Comparison of ENCODE assay signal across 34 cellular contexts in the genomic region with DNA sequence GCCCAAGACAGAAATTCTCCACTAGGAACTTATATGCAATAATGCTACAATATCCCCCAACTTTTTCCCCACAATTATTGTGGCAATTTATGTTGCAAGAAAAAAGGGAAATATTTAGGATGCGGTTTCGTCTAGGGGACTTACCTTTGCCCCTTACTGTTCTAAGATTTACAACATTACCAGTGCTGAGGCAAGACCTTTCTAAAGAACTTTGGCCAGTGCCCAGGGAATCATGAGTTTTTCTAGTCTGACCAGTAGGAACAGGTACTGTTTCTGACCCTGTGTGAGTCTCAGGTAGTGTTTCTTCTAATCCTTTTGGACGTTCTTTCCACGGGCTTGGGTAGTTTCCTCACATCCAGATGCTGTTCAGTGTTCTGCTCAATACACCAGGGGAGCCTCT.
"Had no signal": no experiment of that assay in that cellular context is flagged by ENCODE, and none has a peak within 500 bp of the region (broad histone marks: within the 10 kb centered on the region; RNA-seq: fewer than 3 reads in every experiment).

No MANE protein-coding gene starts in this region.

- H3K27ac ChIP-seq: brain microvascular endothelial cell, coronary artery, epithelial cell of prostate, WERI-Rb-1 had no signal

- H3K36me3 Mint-ChIP-seq: activated naive CD8-positive, alpha-beta T cell had no signal

- DNase-seq: activated B cell treated with CpG ODN at 0.5 μM for 24 hours; activated CD4-positive, alpha-beta T cell treated with anti-CD3 and anti-CD28 coated beads for 48 hours; activated CD4-positive, alpha-beta T cell treated with anti-CD3 and anti-CD28 coated beads, Interleukin-2, amount 50 U/mL, for 1 hour; activated CD4-positive, alpha-beta T cell treated with anti-CD3 and anti-CD28 coated beads, Interleukin-2, amount 50 U/mL, for 48 hours; activated CD8-positive, alpha-beta memory T cell treated with anti-CD3 and anti-CD28 coated beads for 24 hours; activated CD8-positive, alpha-beta T cell treated with anti-CD3 and anti-CD28 coated beads for 36 hours; activated effector memory CD4-positive, alpha-beta T cell treated with Interleukin-2 at 50 U/mL for 16 hours; activated gamma-delta T cell treated with Interleukin-2 at 50 U/mL for 16 hours; activated naive CD4-positive, alpha-beta T cell treated with anti-CD3 and anti-CD28 coated beads, Interleukin-2, amount 50 U/mL, for 16 hours; activated naive CD4-positive, alpha-beta T cell treated with Interleukin-2 at 50 U/mL for 16 hours; activated T-cell treated with anti-CD3 and anti-CD28 coated beads, Interleukin-2, amount 50 U/mL, for 4 hours; amniotic stem cell; anterior cingulate cortex; brain microvascular endothelial cell; effector CD4-positive, alpha-beta T cell; effector memory CD8-positive, alpha-beta T cell; foreskin fibroblast; T-helper 1 cell; T-helper 17 cell; T1000; WERI-Rb-1 had no signal

- ATAC-seq: activated CD4-positive, CD25-positive, alpha-beta regulatory T cell treated with anti-CD3 and anti-CD28 coated beads, Interleukin-2, amount 50 U/mL, for 24 hours; activated CD8-positive, alpha-beta T cell treated with anti-CD3 and anti-CD28 coated beads for 36 hours; activated T-cell treated with anti-CD3 and anti-CD28 coated beads, Interleukin-2, amount 50 U/mL, for 4 hours; activated T-helper 17 cell treated with anti-CD3 and anti-CD28 coated beads, Interleukin-2, amount 50 U/mL, for 72 hours; effector memory CD8-positive, alpha-beta T cell; T-helper 17 cell had no signal

- H3K4me3 Mint-ChIP-seq: activated B cell treated with CpG ODN at 0.5 μM for 24 hours; activated CD8-positive, alpha-beta T cell treated with anti-CD3 and anti-CD28 coated beads for 36 hours; activated naive CD8-positive, alpha-beta T cell; activated T-cell treated with anti-CD3 and anti-CD28 coated beads, Interleukin-2, amount 50 U/mL, for 4 hours; activated T-helper 17 cell treated with anti-CD3 and anti-CD28 coated beads, Interleukin-2, amount 50 U/mL, for 72 hours; central memory CD8-positive, alpha-beta T cell; dendritic cell treated with granulocyte-macrophage colony-stimulating factor and Interleukin-4, amounts not matched to agents 40 ng/mL and 50 ng/mL, for 4 days; effector memory CD8-positive, alpha-beta T cell; T-helper 17 cell; T-helper 2 cell treated with Interferon-gamma antibody and Interleukin-4, amounts not matched to agents 5 μg/mL and 100 μg/mL, for 36 hours had no signal

- H3K4me3 ChIP-seq: coronary artery had no signal

- H3K4me1 Mint-ChIP-seq: activated B cell treated with CpG ODN at 0.5 μM for 24 hours; activated T-helper 17 cell treated with anti-CD3 and anti-CD28 coated beads, Interleukin-2, amount 50 U/mL, for 72 hours; central memory CD8-positive, alpha-beta T cell; T-helper 17 cell had no signal

- H3K27me3 Mint-ChIP-seq: activated CD8-positive, alpha-beta T cell treated with anti-CD3 and anti-CD28 coated beads for 36 hours; activated naive CD8-positive, alpha-beta T cell; central memory CD8-positive, alpha-beta T cell; dendritic cell treated with granulocyte-macrophage colony-stimulating factor and Interleukin-4, amounts not matched to agents 40 ng/mL and 50 ng/mL, for 4 days; effector memory CD8-positive, alpha-beta T cell; T-helper 17 cell had no signal

- H3K27me3 ChIP-seq: brain microvascular endothelial cell had no signal

- H3K27ac Mint-ChIP-seq: activated B cell treated with CpG ODN at 0.5 μM for 24 hours; activated CD8-positive, alpha-beta T cell treated with anti-CD3 and anti-CD28 coated beads for 36 hours; activated naive CD8-positive, alpha-beta T cell; activated T-helper 17 cell treated with anti-CD3 and anti-CD28 coated beads, Interleukin-2, amount 50 U/mL, for 72 hours; dendritic cell treated with granulocyte-macrophage colony-stimulating factor and Interleukin-4, amounts not matched to agents 40 ng/mL and 50 ng/mL, for 4 days; effector memory CD8-positive, alpha-beta T cell; T-helper 17 cell; T-helper 2 cell treated with Interferon-gamma antibody and Interleukin-4, amounts not matched to agents 5 μg/mL and 100 μg/mL, for 36 hours had no signal

- H3K9me3 Mint-ChIP-seq: activated T-cell treated with anti-CD3 and anti-CD28 coated beads, Interleukin-2, amount 50 U/mL, for 4 hours; dendritic cell treated with granulocyte-macrophage colony-stimulating factor and Interleukin-4, amounts not matched to agents 40 ng/mL and 50 ng/mL, for 4 days; effector memory CD8-positive, alpha-beta T cell; T-helper 2 cell treated with Interferon-gamma antibody and Interleukin-4, amounts not matched to agents 5 μg/mL and 100 μg/mL, for 36 hours had no signal

- H3K36me3 ChIP-seq: brain microvascular endothelial cell, WERI-Rb-1 had no signal

- FAIRE-seq: astrocyte, bronchial epithelial cell, endometrium, endothelial cell of umbilical vein, frontal cortex had no signal
